ENCODE assay signal across 2 cellular contexts in genomic region chrX:133265331-133265730, GRCh38.
TF ChIP-seq lines count a peak whose summit lies in the region.

No MANE protein-coding gene starts in this region.

TF ChIP-seq in Ishikawa, 13 proteins besides CTCF, POLR2A, EP300 and RAD21 (continued from another document):
- TF ChIP-seq REST (IDR thresholded peaks at IDR 0.05; ENCODE audit: low read depth) (no peak), TCF12 (IDR thresholded peaks at IDR 0.05; ENCODE audit: low read depth) (peak; percentile 80), NFIC (IDR thresholded peaks at IDR 0.05) (peak; percentile 45; the same call in 1 of the 2 replicates), MAX (IDR thresholded peaks at IDR 0.05) (no peak), USF1 (IDR thresholded peaks at IDR 0.05) (no peak), TAF1 (IDR thresholded peaks at IDR 0.05; ENCODE audit: low read depth) (no peak), ZBTB7A (IDR thresholded peaks at IDR 0.05; ENCODE audit: low read depth) (0 out of 2 replicates have a peak, but pooled peaks have one; percentile 45), CEBPB (IDR thresholded peaks at IDR 0.05) (no peak), YY1 (IDR thresholded peaks at IDR 0.05; ENCODE audit: low read depth) (no peak)

TF ChIP-seq in HepG2, 621 proteins besides CTCF, POLR2A, EP300 and RAD21 (continued from another document):
- TF ChIP-seq SOX13 (IDR thresholded peaks at IDR 0.05) (no peak), SOX13 (CRISPR knock-in tag; conservative IDR thresholded peaks at IDR 0.05 in 1 of 2, IDR thresholded peaks at IDR 0.05 in 1 of 2) (0 out of 4 replicates have a peak, but pooled peaks of 1 of the 2 experiments have one; percentile 21), ZNF747 (CRISPR knock-in tag; IDR thresholded peaks at IDR 0.05; ENCODE audit: borderline replicate concordance) (no peak)
TF ChIP-seq in HepG2: peak in this region for 2.
